21 cellular contexts compared by ENCODE assay signal in the genomic region with DNA sequence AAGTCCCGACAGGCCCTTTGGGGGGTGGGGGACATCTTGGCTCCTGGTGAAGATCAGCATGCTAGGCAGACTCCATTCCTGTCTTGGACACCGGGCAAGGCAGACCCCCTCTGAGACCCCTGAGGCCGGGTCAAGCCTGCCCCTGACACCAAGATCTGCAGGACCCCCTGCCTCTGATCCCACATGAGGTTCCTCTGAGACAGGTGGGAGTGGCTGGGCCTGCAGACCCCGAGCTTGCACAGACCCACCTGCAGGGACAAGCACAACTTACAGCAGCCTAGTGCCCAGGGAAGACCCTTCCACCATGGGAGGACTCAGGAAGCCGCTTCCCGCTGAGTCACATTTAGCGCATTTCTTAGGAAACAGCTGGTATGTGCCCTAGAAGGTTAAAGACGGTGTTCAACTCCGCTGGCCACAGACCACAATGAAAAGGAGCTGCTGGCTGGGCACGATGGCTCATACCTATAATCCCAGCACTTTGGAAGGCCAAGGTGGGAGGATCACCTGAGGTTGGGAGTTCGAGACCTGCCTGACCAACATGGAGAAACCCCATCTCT. TPM values are rescaled to one million over a fixed set of nuclear protein-coding genes. Genes with fewer than 3 reads are reported as not detected.
A peak's percentile ranks its signal among the peaks of the same experiment; 100 is the strongest.
DNase-seq lines count a peak whose midpoint lies in the region; ATAC-seq and TF ChIP-seq lines count a peak whose summit lies in the region.
"Had no signal": no experiment of that assay in that cellular context is flagged by ENCODE, and none has a peak within 500 bp of the region (broad histone marks: within the 10 kb centered on the region; RNA-seq: fewer than 3 reads in every experiment).

No MANE protein-coding gene starts in this region.

- no peak for TF ChIP-seq EP300 in esophagus muscularis mucosa (IDR thresholded peaks at IDR 0.05)

- no peak overlapping the region for H2BK15ac ChIP-seq in neuronal stem cell (ENCODE audit: low read length)

- H2BK120ac ChIP-seq in neuronal stem cell (ENCODE audit: low read depth, low read length), result no peak overlapping the region

- peak; percentile 37 for DNase-seq in UCSD-AML1 (lab: John Stamatoyannopoulos, UW; ENCODE audit: unreplicated experiment)
- no peak for DNase-seq in esophagus muscularis mucosa (ENCODE audit: extremely low spot score)
- no peak for DNase-seq in neuronal stem cell (ENCODE audit: low spot score)
- no peak for DNase-seq in NCI-H146 (lab: John Stamatoyannopoulos, UW)
- DNase-seq in NCI-H2081 treated with DMSO at 0.1 percent for 48 hours (lab: John Stamatoyannopoulos, UW), result no peak
- DNase-seq in testis, result no peak
- DNase-seq: activated CD4-positive, alpha-beta T cell treated with anti-CD3 and anti-CD28 coated beads for 1 hour; activated naive CD8-positive, alpha-beta T cell treated with anti-CD3 and anti-CD28 coated beads for 36 hours; foreskin keratinocyte; GDM1; kidney glomerular epithelial cell; MG63; NCI-H1694 treated with DMSO at 0.1 percent for 48 hours; NCI-H774 had no signal

- no peak overlapping the region for H3K14ac ChIP-seq in neuronal stem cell (ENCODE audit: low read length)

- H3K79me1 ChIP-seq in neuronal stem cell (ENCODE audit: low read depth, low read length), result no peaks in the 10 kb centered on the region

- TF ChIP-seq CTCF in esophagus muscularis mucosa (IDR thresholded peaks at IDR 0.05) (no peak), testis (IDR thresholded peaks at IDR 0.05) (no peak)

- peak overlapping the region; percentile 33 for H3K27ac ChIP-seq in BLaER1
- H3K27ac ChIP-seq in esophagus muscularis mucosa (replicated peaks in 1 of 4), result peak overlapping the region in 3 of 4 donors; percentile 51 to 58 (median 55)
- no peak overlapping the region for H3K27ac ChIP-seq in neuronal stem cell (replicated peaks; ENCODE audit: low read length)
- H3K27ac ChIP-seq in testis, result no peak overlapping the region
- H3K27ac ChIP-seq: C4-2B, epithelial cell of prostate, foreskin keratinocyte, neural progenitor cell, vagina had no signal

- peaks cover 70% of the 10 kb centered on the region for H3K4me1 ChIP-seq in BLaER1
- H3K4me1 ChIP-seq in esophagus muscularis mucosa, result peaks cover 32 to 64% (median 57%) of the 10 kb centered on the region in 4 donors
- peaks cover 38 to 54% of the 10 kb centered on the region in 2 donors for H3K4me1 ChIP-seq in neuronal stem cell (ENCODE audit: control insufficient read depth in 2 of 2, insufficient read depth in 1 of 2, low read depth in 1 of 2, low read length in 2 of 2)
- H3K4me1 ChIP-seq in testis, result peaks cover 11% of the 10 kb centered on the region
- H3K4me1 ChIP-seq: foreskin keratinocyte, vagina had no signal

- peak overlapping the region; percentile 41 for H3K18ac ChIP-seq in neuronal stem cell (ENCODE audit: low read length)

- H2AFZ ChIP-seq in neuronal stem cell (ENCODE audit: low read length), result no peak overlapping the region

- peak overlapping the region; percentile 1 for H2BK12ac ChIP-seq in neuronal stem cell (ENCODE audit: low read length)

- peak overlapping the region; percentile 87 for H2AK5ac ChIP-seq in neuronal stem cell (ENCODE audit: low read depth, low read length)

- H3K4ac ChIP-seq in neuronal stem cell (ENCODE audit: low read length), result no peak overlapping the region

- no peak for ATAC-seq in activated CD4-positive, CD25-positive, alpha-beta regulatory T cell treated with anti-CD3 and anti-CD28 coated beads, Interleukin-2, amount 50 U/mL, for 24 hours
- ATAC-seq: foreskin keratinocyte had no signal

- intact Hi-C loops in esophagus muscularis mucosa (cut with DNase I), result no loop called here
- intact Hi-C loops in testis (cut with DNase I; ENCODE audit: low total_unique reads), result no loop called here

- H3K27me3 ChIP-seq in BLaER1 (no peaks in the 10 kb centered on the region), esophagus muscularis mucosa (no peaks in the 10 kb centered on the region), neuronal stem cell (ENCODE audit: control insufficient read depth in 3 of 3, insufficient read depth in 3 of 3, low read depth in 1 of 3, low read length in 3 of 3) (no peaks in the 10 kb centered on the region), testis (no peaks in the 10 kb centered on the region)
- H3K27me3 ChIP-seq: cardiac muscle cell, MG63, neural progenitor cell, vagina had no signal

- H3K4me3 ChIP-seq in BLaER1 (no peak overlapping the region), esophagus muscularis mucosa (no peak overlapping the region), neuronal stem cell (ENCODE audit: low read length in 2 of 2) (peak overlapping the region in 1 of 2 donors; percentile 13), testis (no peak overlapping the region)
- H3K4me3 ChIP-seq: cardiac muscle cell, MG63, neural progenitor cell, vagina had no signal

- H3K4me2 ChIP-seq in BLaER1 (peak overlapping the region; percentile 78), neuronal stem cell (ENCODE audit: insufficient read depth, low read length, poor library complexity, severe bottlenecking) (no peak overlapping the region)

- H3K9me3 ChIP-seq in BLaER1, result peaks cover 17% of the 10 kb centered on the region
- H3K9me3 ChIP-seq in esophagus muscularis mucosa, result peaks cover 0 to 5% (median 2%) of the 10 kb centered on the region in 4 donors
- peaks cover 2 to 19% of the 10 kb centered on the region in 2 donors for H3K9me3 ChIP-seq in neuronal stem cell (replicated peaks in 1 of 2; ENCODE audit: control insufficient read depth in 2 of 2, insufficient read depth in 1 of 2, low read depth in 1 of 2, low read length in 2 of 2)
- H3K9me3 ChIP-seq in testis, result no peaks in the 10 kb centered on the region
- H3K9me3 ChIP-seq: vagina had no signal

- H3K9ac ChIP-seq in BLaER1 (peak overlapping the region; percentile 25; the same call in 1 of the 2 replicates), neuronal stem cell (ENCODE audit: low read depth, low read length, poor library complexity) (no peak overlapping the region)
- H3K9ac ChIP-seq: neural progenitor cell had no signal

- TF ChIP-seq POLR2A in esophagus muscularis mucosa (IDR thresholded peaks at IDR 0.05; ENCODE audit: low read depth), result no peak
- TF ChIP-seq POLR2A in testis (IDR thresholded peaks at IDR 0.05), result no peak

- no peaks in the 10 kb centered on the region for H4K20me1 ChIP-seq in BLaER1

- no peak overlapping the region for H4K8ac ChIP-seq in neuronal stem cell (ENCODE audit: low read depth, low read length)

- 84% methylated on average over 9 of the region's 11 CpGs for WGBS in esophagus muscularis mucosa
- WGBS in neuronal stem cell (ENCODE audit: extremely low coverage in 2 of 2, insufficient read length in 2 of 2, insufficient replicate concordance in 1 of 2), 2 donors, result no CpG with 5 or more reads among the region's 11 CpGs
- WGBS in testis, 2 donors, result 81 to 85% methylated on average over 10 to 11 of the region's 11 CpGs

- H4K91ac ChIP-seq in neuronal stem cell (ENCODE audit: low read depth, low read length, poor library complexity), result no peak overlapping the region

- H3K36me3 ChIP-seq in BLaER1 (no peaks in the 10 kb centered on the region; the same call in 1 of the 2 replicates), esophagus muscularis mucosa (no peaks in the 10 kb centered on the region), neuronal stem cell (replicated peaks in 1 of 2; ENCODE audit: control insufficient read depth in 2 of 2, insufficient read depth in 2 of 2, low read length in 2 of 2) (no peaks in the 10 kb centered on the region), testis (ENCODE audit: low read depth, missing control alignments) (no peaks in the 10 kb centered on the region)
- H3K36me3 ChIP-seq: cardiac muscle cell, MG63, vagina had no signal

- H2BK5ac ChIP-seq in neuronal stem cell (ENCODE audit: low read length), result peak overlapping the region; percentile 29

- peak overlapping the region; percentile 57 for H3K23ac ChIP-seq in neuronal stem cell (ENCODE audit: low read depth, low read length, poor library complexity)

RNA-seq across cellular contexts. Expression of a gene that starts 15.5 kb away (rescaled TPM):
- total RNA-seq in esophagus muscularis mucosa (10 to 100 TPM; 31.1 to 55.8 (median 44.6) TPM), testis (10 to 100 TPM; 43.2 to 57.7 TPM)
- polyA plus RNA-seq in neuronal stem cell (2013, experiment 1 of 2), result 35.3 TPM
- polyA plus RNA-seq in neuronal stem cell (2013, experiment 2 of 2), result 32.4 TPM
- polyA plus RNA-seq in testis (ENCODE audit: insufficient read depth, low read depth, low replicate concordance), result 21.1 TPM

RNA-seq across cellular contexts. Expression of a gene that starts 19.8 kb away (rescaled TPM):
- total RNA-seq in esophagus muscularis mucosa (10 to 100 TPM; 37.1 to 44.4 (median 42.3) TPM), testis (10 to 100 TPM; 13.5 to 21.5 TPM)
- 4.9 TPM for polyA plus RNA-seq in neuronal stem cell (2013, experiment 1 of 2)
- polyA plus RNA-seq in neuronal stem cell (2013, experiment 2 of 2), result 4.2 TPM
- polyA plus RNA-seq in testis (ENCODE audit: insufficient read depth, low read depth, low replicate concordance), result 19.0 TPM

RNA-seq across cellular contexts. Expression of a gene that starts 59.5 kb away (rescaled TPM):
- total RNA-seq in esophagus muscularis mucosa (10 to 100 TPM; 12.9 to 27.2 (median 23.9) TPM), testis (10 to 100 TPM; 36.6 to 49.9 TPM)
- 16.7 TPM for polyA plus RNA-seq in neuronal stem cell (2013, experiment 1 of 2)
- polyA plus RNA-seq in neuronal stem cell (2013, experiment 2 of 2), result 17.7 TPM
- polyA plus RNA-seq in testis (ENCODE audit: insufficient read depth, low read depth, low replicate concordance), result 28.7 TPM

RNA-seq across cellular contexts. Expression of a gene that starts 59.6 kb away (rescaled TPM):
- 100 to 1,000 TPM; 141 to 231 (median 196) TPM for total RNA-seq in esophagus muscularis mucosa
- 7.3 TPM for polyA plus RNA-seq in neuronal stem cell (2013, experiment 1 of 2)
- polyA plus RNA-seq in neuronal stem cell (2013, experiment 2 of 2), result 6.4 TPM
- total RNA-seq in testis, result 100 to 1,000 TPM; 278 to 427 TPM
- polyA plus RNA-seq in testis (ENCODE audit: insufficient read depth, low read depth, low replicate concordance), result 147 TPM

Comparison
In these comparisons a context has a peak if more than half of its experiments do, and no peak if none do; other contexts are left out.
1. H3K27ac ChIP-seq: peak in BLaER1 (single experiment) and esophagus muscularis mucosa (3 of 4); none in neuronal stem cell (single experiment) and testis (0 of 2).